In the genomic region with DNA sequence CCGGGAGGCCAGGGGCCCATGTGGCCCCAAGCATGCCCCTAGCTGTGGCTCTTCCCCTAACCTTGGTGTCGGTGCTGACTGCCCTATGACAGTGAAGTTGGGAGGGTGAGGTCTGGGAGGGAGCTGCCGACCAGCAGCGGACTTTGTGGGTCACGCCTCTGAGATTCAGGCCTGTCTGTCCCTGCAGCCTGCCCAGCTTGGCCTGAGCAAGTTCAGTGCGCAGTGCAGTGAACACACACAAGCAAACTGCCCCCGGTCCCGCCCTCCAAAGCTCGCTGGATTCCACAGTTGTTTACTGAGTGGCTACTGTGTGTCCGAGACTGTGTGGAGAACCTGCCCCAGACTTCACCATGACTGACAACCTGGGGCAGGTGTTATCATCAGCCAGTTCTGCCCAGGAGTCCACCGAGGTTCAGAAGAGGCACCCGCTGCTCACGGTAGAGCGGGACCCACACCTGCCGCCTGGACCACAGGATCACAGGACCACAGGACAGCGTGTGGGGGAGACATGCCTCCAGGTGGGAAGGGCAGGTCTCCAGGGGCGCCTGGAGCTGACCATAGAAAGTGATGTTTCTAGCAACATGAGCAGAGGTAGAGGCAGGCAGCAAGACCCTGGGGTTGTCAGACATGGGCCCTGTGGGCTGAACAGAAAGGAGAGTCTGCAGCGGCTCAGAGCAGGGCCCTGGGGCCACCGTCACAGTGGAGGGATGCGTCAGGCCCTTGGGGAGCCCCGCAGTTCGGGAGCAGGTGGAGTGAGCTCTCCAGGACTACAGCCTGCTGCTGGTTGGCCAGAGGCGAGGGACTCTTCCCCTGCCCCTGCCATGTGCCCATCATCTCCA, we compare ENCODE assay signal across 8 cellular contexts.
DNase-seq lines count a peak whose midpoint lies in the region; ATAC-seq and TF ChIP-seq lines count a peak whose summit lies in the region.

No MANE protein-coding gene starts in this region.

- intact Hi-C loops in heart left ventricle (cut with DNase I), result loop anchor here (1.0 to 10.0 kb wide), 9 partner anchors 281 to 536 kb away; no protein-coding TSS in a partner anchor
- intact Hi-C loops in sigmoid colon (cut with DNase I), result loop anchor here (1.0 to 5.0 kb wide), 2 partner anchors 282 to 531 kb away; no protein-coding TSS in a partner anchor

- TF ChIP-seq EP300 in sigmoid colon (IDR thresholded peaks at IDR 0.05), result no peak

- ATAC-seq in GM21576 (IDR thresholded peaks at IDR 0.05; ENCODE audit: unreplicated experiment) (peak; percentile 11), RWPE2 (ENCODE audit: low read depth) (0 out of 3 replicates have a peak, but pooled peaks have one; percentile 5), heart left ventricle (peak in 3 of 4 donors; percentile 3 to 12 (median 12))

- H3K27me3 ChIP-seq in RWPE2 (ENCODE audit: insufficient read depth, poor library complexity, severe bottlenecking) (no peaks in the 10 kb centered on the region), heart left ventricle (no peaks in the 10 kb centered on the region), sigmoid colon (no peaks in the 10 kb centered on the region)

- TF ChIP-seq CTCF in RWPE2 (IDR thresholded peaks at IDR 0.05; ENCODE audit: poor library complexity, severe bottlenecking), result no peak
- TF ChIP-seq CTCF in heart left ventricle (IDR thresholded peaks at IDR 0.05), result no peak
- no peak for TF ChIP-seq CTCF in sigmoid colon (IDR thresholded peaks at IDR 0.05)

- no peaks in the 10 kb centered on the region; the same call in 1 of the 2 replicates for H3K36me3 ChIP-seq in RWPE2 (ENCODE audit: low read depth)
- peaks cover 0 to 27% (median 19%) of the 10 kb centered on the region in 9 donors for H3K36me3 ChIP-seq in heart left ventricle
- peaks cover 12 to 22% (median 16%) of the 10 kb centered on the region in 4 donors for H3K36me3 ChIP-seq in sigmoid colon

- H3K27ac ChIP-seq in RWPE2 (ENCODE audit: poor library complexity, severe bottlenecking), result no peak overlapping the region
- H3K27ac ChIP-seq in heart left ventricle, result no peak overlapping the region
- H3K27ac ChIP-seq in sigmoid colon, result no peak overlapping the region

- H3K4me1 ChIP-seq in RWPE2 (ENCODE audit: insufficient read depth, poor library complexity, severe bottlenecking), result no peaks in the 10 kb centered on the region
- peaks cover 0 to 5% (median 0%) of the 10 kb centered on the region in 12 donors for H3K4me1 ChIP-seq in heart left ventricle
- peaks cover 0 to 4% (median 0%) of the 10 kb centered on the region in 4 donors for H3K4me1 ChIP-seq in sigmoid colon

- TF ChIP-seq POLR2A in heart left ventricle (IDR thresholded peaks at IDR 0.05) (no peak), sigmoid colon (IDR thresholded peaks at IDR 0.05) (no peak)

- DNase-seq in RWPE2 (ENCODE audit: low spot score) (peak; percentile 50), heart left ventricle (peak in 4 of 5 donors; percentile 3 to 42 (median 16)), sigmoid colon (peak; percentile 46), D341Med (ENCODE audit: low spot score) (no peak), amniotic stem cell (lab: John Stamatoyannopoulos, UW) (no peak), NCI-H82 treated with DMSO at 0.1 percent for 48 hours (lab: John Stamatoyannopoulos, UW; ENCODE audit: unreplicated experiment) (no peak), GM19238 (ENCODE audit: insufficient read length, low spot score) (no peak)

- 67 to 73% (median 70%) methylated on average over 16 to 23 of the region's 23 CpGs for WGBS in heart left ventricle, 4 donors
- WGBS in sigmoid colon, 2 donors, result 37 to 68% methylated on average over 23 of the region's 23 CpGs

- no peaks in the 10 kb centered on the region for H3K9me3 ChIP-seq in RWPE2 (ENCODE audit: severe bottlenecking)
- H3K9me3 ChIP-seq in heart left ventricle, result no peaks in the 10 kb centered on the region
- H3K9me3 ChIP-seq in sigmoid colon, result no peaks in the 10 kb centered on the region

- no peak overlapping the region for H3K4me3 ChIP-seq in RWPE2 (ENCODE audit: severe bottlenecking)
- no peak overlapping the region for H3K4me3 ChIP-seq in heart left ventricle
- H3K4me3 ChIP-seq in sigmoid colon, result no peak overlapping the region

Comparison
In these comparisons a context has a peak if more than half of its experiments do, and no peak if none do; other contexts are left out.
1. DNase-seq: peak in RWPE2 (single experiment), heart left ventricle (4 of 5) and sigmoid colon (single experiment); none in D341Med (single experiment), amniotic stem cell (single experiment), NCI-H82 treated with DMSO at 0.1 percent for 48 hours (single experiment) and GM19238 (single experiment).
2. Peak in every context shown above with its lines, with median percentiles within 50 percentile points of each other: ATAC-seq.